In genomic region chr3:111236833-111237713, GRCh38 we compare ENCODE assay signal across 17 cellular contexts.
DNase-seq lines count a peak whose midpoint lies in the region; ATAC-seq and TF ChIP-seq lines count a peak whose summit lies in the region.
"Had no signal": no experiment of that assay in that cellular context is flagged by ENCODE, and none has a peak within 500 bp of the region (broad histone marks: within the 10 kb centered on the region; RNA-seq: fewer than 3 reads in every experiment).

No MANE protein-coding gene starts in this region.

- ATAC-seq in HG03469 (IDR thresholded peaks at IDR 0.05; ENCODE audit: unreplicated experiment) (no peak), left lobe of liver (no peak)
- ATAC-seq: activated CD8-positive, alpha-beta memory T cell treated with anti-CD3 and anti-CD28 coated beads, Interleukin-2, amount 10 ng/mL, durations not matched to agents 7 days and 5 days; left colon had no signal

- no peaks in the 10 kb centered on the region for H3K36me3 ChIP-seq in SJSA1
- H3K36me3 ChIP-seq: BLaER1 treated with 17β-estradiol and CSF1 and Interleukin-3, amounts not matched to agents 10 nM and 100 nM; thoracic aorta had no signal

- H3K27ac ChIP-seq in SJSA1 = peak overlapping the region; percentile 70
- H3K27ac ChIP-seq: BLaER1 treated with 17β-estradiol and CSF1 and Interleukin-3, amounts not matched to agents 10 nM and 100 nM; thoracic aorta; VCaP had no signal

- no peak for TF ChIP-seq CTCF in fibroblast of pulmonary artery (IDR thresholded peaks at IDR 0.05; ENCODE audit: low read length, missing control alignments)

- peaks cover 15% of the 10 kb centered on the region for H3K4me1 ChIP-seq in SJSA1 (replicated peaks)
- H3K4me1 ChIP-seq: BLaER1 treated with 17β-estradiol and CSF1 and Interleukin-3, amounts not matched to agents 10 nM and 100 nM had no signal

- H3K9me3 ChIP-seq in SJSA1 (replicated peaks) = no peaks in the 10 kb centered on the region
- H3K9me3 ChIP-seq: thoracic aorta had no signal

- DNase-seq in ACHN (peak; percentile 72), EH (ENCODE audit: low read depth) (peak; percentile 88), SJSA1 (ENCODE audit: low read depth in 1 of 2, low spot score in 2 of 2) (peak in 1 of 2 experiments; percentile 44), fibroblast of pulmonary artery (ENCODE audit: low read depth) (peak; percentile 15), mucosa of gallbladder (ENCODE audit: low spot score) (no peak), NCI-H2171 (lab: John Stamatoyannopoulos, UW) (no peak), left lobe of liver (ENCODE audit: low spot score) (no peak)
- DNase-seq: activated CD8-positive, alpha-beta memory T cell treated with anti-CD3 and anti-CD28 coated beads, Interleukin-2, amount 10 ng/mL, durations not matched to agents 7 days and 5 days; activated naive CD4-positive, alpha-beta T cell; central memory CD4-positive, alpha-beta T cell; left colon; NCI-H1105 treated with DMSO at 0.1 percent for 48 hours; NCI-H345 had no signal

- H3K4me3 ChIP-seq in SJSA1 (no peak overlapping the region), fibroblast of pulmonary artery (replicated peaks; ENCODE audit: low read depth, low read length) (no peak overlapping the region)
- H3K4me3 ChIP-seq: BLaER1 treated with 17β-estradiol and CSF1 and Interleukin-3, amounts not matched to agents 10 nM and 100 nM; thoracic aorta had no signal

- no peaks in the 10 kb centered on the region for H3K27me3 ChIP-seq in SJSA1 (replicated peaks)
- H3K27me3 ChIP-seq: BLaER1 treated with 17β-estradiol and CSF1 and Interleukin-3, amounts not matched to agents 10 nM and 100 nM had no signal

- in situ Hi-C loops in ACHN (cut with HindIII; ENCODE audit: low pct_ligation_motif_present, low pct_unique_long_range_greater_than_20kb, low sequenced_read_pairs) = no loop called here

Comparison
In these comparisons a context has a peak if more than half of its experiments do, and no peak if none do; other contexts are left out.
1. DNase-seq: peak in ACHN (single experiment), EH (single experiment) and fibroblast of pulmonary artery (single experiment); none in mucosa of gallbladder (single experiment), NCI-H2171 (single experiment) and left lobe of liver (single experiment).